ENCODE assay signal across 1 cellular context in genomic region chr6:130834482-130835251, GRCh38.
TF ChIP-seq lines count a peak whose summit lies in the region.

No MANE protein-coding gene starts in this region.

TF ChIP-seq in HepG2, 621 proteins besides CTCF, POLR2A, EP300 and RAD21 (continued from another document and continues in another):
- TF ChIP-seq AKNA (CRISPR knock-in tag; IDR thresholded peaks at IDR 0.05; ENCODE audit: borderline replicate concordance): no peak
- no peak for TF ChIP-seq YY1 (IDR thresholded peaks at IDR 0.05; ENCODE audit: insufficient read depth, insufficient replicate concordance, low read depth, low read length)
- no peak for TF ChIP-seq ZSCAN20 (CRISPR knock-in tag; IDR thresholded peaks at IDR 0.05; ENCODE audit: borderline replicate concordance)
- peak; percentile 88 for TF ChIP-seq HOMEZ (CRISPR knock-in tag; IDR thresholded peaks at IDR 0.05; ENCODE audit: low read depth)
- TF ChIP-seq ZNF792 (CRISPR knock-in tag; IDR thresholded peaks at IDR 0.05): 0 out of 2 replicates have a peak, but pooled peaks have one; percentile 45
- TF ChIP-seq KLF16 (CRISPR knock-in tag; IDR thresholded peaks at IDR 0.05): no peak
- TF ChIP-seq MIXL1 (CRISPR knock-in tag; IDR thresholded peaks at IDR 0.05): peak; percentile 40; the same call in 1 of the 2 replicates
- no peak for TF ChIP-seq EZH2 (conservative IDR thresholded peaks at IDR 0.05; ENCODE audit: low read depth, low read length)
- no peak for TF ChIP-seq ZNF20 (CRISPR knock-in tag; IDR thresholded peaks at IDR 0.05)
- 0 out of 2 replicates have a peak, but pooled peaks have one; percentile 68 for TF ChIP-seq IKZF5 (CRISPR knock-in tag; IDR thresholded peaks at IDR 0.05)
- TF ChIP-seq HIVEP1 (CRISPR knock-in tag; IDR thresholded peaks at IDR 0.05): no peak
- TF ChIP-seq NONO (IDR thresholded peaks at IDR 0.05): no peak
- peak; percentile 71 for TF ChIP-seq NONO (CRISPR knock-in tag; conservative IDR thresholded peaks at IDR 0.05)
- TF ChIP-seq GFI1 (CRISPR knock-in tag; IDR thresholded peaks at IDR 0.05; ENCODE audit: borderline replicate concordance): peak; percentile 37; the same call in 1 of the 2 replicates
- TF ChIP-seq WIZ (CRISPR knock-in tag; IDR thresholded peaks at IDR 0.05): no peak
- peak; percentile 45; the same call in 1 of the 2 replicates for TF ChIP-seq RCOR2 (CRISPR knock-in tag; IDR thresholded peaks at IDR 0.05)
- no peak for TF ChIP-seq KDM6A (CRISPR knock-in tag; IDR thresholded peaks at IDR 0.05; ENCODE audit: low read depth)
- no peak for TF ChIP-seq TGIF2 (CRISPR knock-in tag; IDR thresholded peaks at IDR 0.05)
- TF ChIP-seq GATAD2A (CRISPR knock-in tag; IDR thresholded peaks at IDR 0.05): peak; percentile 75; the same call in 1 of the 2 replicates
- TF ChIP-seq ZNF790 (CRISPR knock-in tag; IDR thresholded peaks at IDR 0.05; ENCODE audit: borderline replicate concordance): no peak
- peak; percentile 82; the same call in 1 of the 2 replicates for TF ChIP-seq EHMT2 (IDR thresholded peaks at IDR 0.05; ENCODE audit: borderline replicate concordance, low read depth, low read length)
- TF ChIP-seq ETV5 (CRISPR knock-in tag; IDR thresholded peaks at IDR 0.05; ENCODE audit: borderline replicate concordance): peak; percentile 43; the same call in 1 of the 2 replicates
- TF ChIP-seq ZNF337 (CRISPR knock-in tag; IDR thresholded peaks at IDR 0.05; ENCODE audit: borderline replicate concordance, low read depth): 0 out of 2 replicates have a peak, but pooled peaks have one; percentile 27
- TF ChIP-seq HOXA3 (CRISPR knock-in tag; IDR thresholded peaks at IDR 0.05): peak; percentile 56; the same call in 1 of the 2 replicates
- TF ChIP-seq ATF2 (CRISPR knock-in tag; IDR thresholded peaks at IDR 0.05): peak; percentile 31; the same call in 1 of the 2 replicates
- no peak for TF ChIP-seq GRHL1 (CRISPR knock-in tag; conservative IDR thresholded peaks at IDR 0.05)
- no peak for TF ChIP-seq ZNF720 (CRISPR knock-in tag; IDR thresholded peaks at IDR 0.05)
- TF ChIP-seq ZSCAN5A (CRISPR knock-in tag; IDR thresholded peaks at IDR 0.05; ENCODE audit: borderline replicate concordance): peak; percentile 44; the same call in 1 of the 2 replicates
- no peak for TF ChIP-seq GATAD1 (CRISPR knock-in tag; IDR thresholded peaks at IDR 0.05)
- TF ChIP-seq HOXD1 (CRISPR knock-in tag; IDR thresholded peaks at IDR 0.05): 0 out of 2 replicates have a peak, but pooled peaks have one; percentile 35
- no peak for TF ChIP-seq ZBTB14 (CRISPR knock-in tag; IDR thresholded peaks at IDR 0.05)
- TF ChIP-seq XBP1 (CRISPR knock-in tag; IDR thresholded peaks at IDR 0.05): no peak
- TF ChIP-seq HNF4A (CRISPR knock-in tag; IDR thresholded peaks at IDR 0.05): peak; percentile 83
- TF ChIP-seq STAG1 (CRISPR knock-in tag; IDR thresholded peaks at IDR 0.05): peak; percentile 1; the same call in 1 of the 2 replicates
- TF ChIP-seq MEIS1 (CRISPR knock-in tag; IDR thresholded peaks at IDR 0.05; ENCODE audit: borderline replicate concordance): 0 out of 2 replicates have a peak, but pooled peaks have one; percentile 20
- 0 out of 2 replicates have a peak, but pooled peaks have one; percentile 28 for TF ChIP-seq KDM3A (CRISPR knock-in tag; IDR thresholded peaks at IDR 0.05; ENCODE audit: low read depth)
- no peak for TF ChIP-seq ZNF432 (CRISPR knock-in tag; IDR thresholded peaks at IDR 0.05; ENCODE audit: borderline replicate concordance)
- TF ChIP-seq ZNF782 (CRISPR knock-in tag; IDR thresholded peaks at IDR 0.05; ENCODE audit: borderline replicate concordance): no peak
- no peak for TF ChIP-seq ZNF326 (CRISPR knock-in tag; IDR thresholded peaks at IDR 0.05; ENCODE audit: borderline replicate concordance)
- TF ChIP-seq ZNF235 (CRISPR knock-in tag; IDR thresholded peaks at IDR 0.05; ENCODE audit: borderline replicate concordance): no peak
- TF ChIP-seq ZBED4 (CRISPR knock-in tag; IDR thresholded peaks at IDR 0.05; ENCODE audit: borderline replicate concordance): no peak
- no peak for TF ChIP-seq TP53 (CRISPR knock-in tag; conservative IDR thresholded peaks at IDR 0.05)
